22 cellular contexts compared by ENCODE assay signal in genomic region chr2:75211371-75211770, GRCh38. TPM values are rescaled to one million over a fixed set of nuclear protein-coding genes. Genes with fewer than 3 reads are reported as not detected.
A peak's percentile ranks its signal among the peaks of the same experiment; 100 is the strongest.
DNase-seq lines count a peak whose midpoint lies in the region; ATAC-seq and TF ChIP-seq lines count a peak whose summit lies in the region.
"Had no signal": no experiment of that assay in that cellular context is flagged by ENCODE, and none has a peak within 500 bp of the region (broad histone marks: within the 10 kb centered on the region; RNA-seq: fewer than 3 reads in every experiment).

No MANE protein-coding gene starts in this region.

- intact Hi-C loops in CD8-positive, alpha-beta T cell (cut with DNase I, micrococcal nuclease) = no loop called here

- H3K27ac Mint-ChIP-seq in CD4-positive, CD25-positive, alpha-beta regulatory T cell = peak overlapping the region in 1 of 3 donors; percentile 36
- H3K27ac Mint-ChIP-seq in CD8-positive, alpha-beta T cell = peak overlapping the region; percentile 0
- no peak overlapping the region for H3K27ac Mint-ChIP-seq in naive thymus-derived CD8-positive, alpha-beta T cell
- no peak overlapping the region for H3K27ac Mint-ChIP-seq in activated naive CD4-positive, alpha-beta T cell treated with anti-CD3 and anti-CD28 coated beads, Interleukin-2, amount 10 ng/mL, durations not matched to agents 7 days and 5 days
- no peak overlapping the region for H3K27ac Mint-ChIP-seq in activated T-cell treated with anti-CD3 and anti-CD28 coated beads, Interleukin-2, amount 50 U/mL, for 72 hours
- H3K27ac Mint-ChIP-seq: T-helper 1 cell treated with Interleukin-12 subunit alpha and Interleukin-12 subunit beta and Interleukin-4 antibody, amounts not matched to agents 30 μg/mL and 1 μg/mL, for 36 hours had no signal

- H3K4me3 Mint-ChIP-seq in CD4-positive, CD25-positive, alpha-beta regulatory T cell = peak overlapping the region in 3 of 4 donors; percentile 13 to 73 (median 21)
- no peak overlapping the region for H3K4me3 Mint-ChIP-seq in CD8-positive, alpha-beta T cell
- peak overlapping the region in 1 of 10 donors; percentile 34 for H3K4me3 Mint-ChIP-seq in naive thymus-derived CD8-positive, alpha-beta T cell
- H3K4me3 Mint-ChIP-seq in activated naive CD4-positive, alpha-beta T cell treated with anti-CD3 and anti-CD28 coated beads, Interleukin-2, amount 10 ng/mL, durations not matched to agents 7 days and 5 days = no peak overlapping the region
- no peak overlapping the region for H3K4me3 Mint-ChIP-seq in activated T-cell treated with anti-CD3 and anti-CD28 coated beads, Interleukin-2, amount 50 U/mL, for 72 hours
- H3K4me3 Mint-ChIP-seq: T-helper 1 cell treated with Interleukin-12 subunit alpha and Interleukin-12 subunit beta and Interleukin-4 antibody, amounts not matched to agents 30 μg/mL and 1 μg/mL, for 36 hours had no signal

- POLR2A ChIA-PET in CD8-positive, alpha-beta T cell (lab: Charles Lee) = no interaction called here
- POLR2A ChIA-PET in naive thymus-derived CD8-positive, alpha-beta T cell (lab: Charles Lee) = no interaction called here

- H3K9me3 Mint-ChIP-seq in CD4-positive, CD25-positive, alpha-beta regulatory T cell = peaks cover 0 to 7% (median 3%) of the 10 kb centered on the region in 7 donors
- peaks cover 14% of the 10 kb centered on the region for H3K9me3 Mint-ChIP-seq in CD8-positive, alpha-beta T cell
- H3K9me3 Mint-ChIP-seq in naive thymus-derived CD8-positive, alpha-beta T cell = peaks cover 0 to 41% (median 30%) of the 10 kb centered on the region in 9 donors
- H3K9me3 Mint-ChIP-seq in activated naive CD4-positive, alpha-beta T cell treated with anti-CD3 and anti-CD28 coated beads, Interleukin-2, amount 10 ng/mL, durations not matched to agents 7 days and 5 days = no peaks in the 10 kb centered on the region
- peaks cover 0 to 2% of the 10 kb centered on the region in 2 donors for H3K9me3 Mint-ChIP-seq in activated T-cell treated with anti-CD3 and anti-CD28 coated beads, Interleukin-2, amount 50 U/mL, for 72 hours
- H3K9me3 Mint-ChIP-seq: T-helper 1 cell treated with Interleukin-12 subunit alpha and Interleukin-12 subunit beta and Interleukin-4 antibody, amounts not matched to agents 30 μg/mL and 1 μg/mL, for 36 hours had no signal

- ATAC-seq in CD4-positive, CD25-positive, alpha-beta regulatory T cell (ENCODE audit: low read depth in 2 of 2) = no peak
- ATAC-seq in CD8-positive, alpha-beta T cell = no peak
- ATAC-seq in naive thymus-derived CD8-positive, alpha-beta T cell = no peak
- no peak for ATAC-seq in activated T-cell treated with anti-CD3 and anti-CD28 coated beads, Interleukin-2, amount 50 U/mL, for 72 hours (replicated peaks in 1 of 2)
- ATAC-seq: A549, Panc1 had no signal

- H3K4me3 ChIP-seq in CD4-positive, CD25-positive, alpha-beta regulatory T cell (ENCODE audit: low read depth, low read length) = peak overlapping the region; percentile 43
- H3K4me3 ChIP-seq in CD8-positive, alpha-beta T cell (ENCODE audit: low read depth, low read length) = no peak overlapping the region
- H3K4me3 ChIP-seq: A549 had no signal

- CTCF ChIA-PET in CD8-positive, alpha-beta T cell (lab: Charles Lee) = interaction anchor here (0.8 kb wide), 1 partner anchor 12 kb away, joined by 3 read pairs; the partner anchor contains the start of gene TACR1
- CTCF ChIA-PET in activated naive CD4-positive, alpha-beta T cell treated with anti-CD3 and anti-CD28 coated beads, Interleukin-2, amount 10 ng/mL, durations not matched to agents 7 days and 5 days (lab: Charles Lee) = no interaction called here

- H3K27ac ChIP-seq in CD4-positive, CD25-positive, alpha-beta regulatory T cell (ENCODE audit: insufficient read depth, low read length, poor library complexity, severe bottlenecking) = no peak overlapping the region
- H3K27ac ChIP-seq in CD8-positive, alpha-beta T cell (ENCODE audit: low read depth, low read length) = no peak overlapping the region
- H3K27ac ChIP-seq: A549, HL-60 had no signal

- H3K36me3 Mint-ChIP-seq in CD4-positive, CD25-positive, alpha-beta regulatory T cell = no peaks in the 10 kb centered on the region
- no peaks in the 10 kb centered on the region for H3K36me3 Mint-ChIP-seq in CD8-positive, alpha-beta T cell
- peaks cover 0 to 29% (median 12%) of the 10 kb centered on the region in 3 donors for H3K36me3 Mint-ChIP-seq in naive thymus-derived CD8-positive, alpha-beta T cell
- H3K36me3 Mint-ChIP-seq in activated naive CD4-positive, alpha-beta T cell treated with anti-CD3 and anti-CD28 coated beads, Interleukin-2, amount 10 ng/mL, durations not matched to agents 7 days and 5 days = no peaks in the 10 kb centered on the region
- H3K36me3 Mint-ChIP-seq in activated T-cell treated with anti-CD3 and anti-CD28 coated beads, Interleukin-2, amount 50 U/mL, for 72 hours (ENCODE audit: insufficient read depth in 2 of 2) = no peaks in the 10 kb centered on the region

- no peaks in the 10 kb centered on the region for H3K36me3 ChIP-seq in CD4-positive, CD25-positive, alpha-beta regulatory T cell (ENCODE audit: control insufficient read depth, insufficient read depth, low read length)
- H3K36me3 ChIP-seq in CD8-positive, alpha-beta T cell (ENCODE audit: insufficient read depth, low read length) = no peaks in the 10 kb centered on the region

- no peaks in the 10 kb centered on the region for H3K9me3 ChIP-seq in CD4-positive, CD25-positive, alpha-beta regulatory T cell (ENCODE audit: control insufficient read depth in 2 of 2, low read length in 2 of 2)
- no peaks in the 10 kb centered on the region for H3K9me3 ChIP-seq in CD8-positive, alpha-beta T cell (ENCODE audit: low read length)
- H3K9me3 ChIP-seq: A549 had no signal

- peak in 2 of 3 donors; percentile 16 to 26 for DNase-seq in CD4-positive, CD25-positive, alpha-beta regulatory T cell
- DNase-seq in CD8-positive, alpha-beta T cell = no peak
- peak; percentile 20 for DNase-seq in RPMI7951 (ENCODE audit: low read depth)
- DNase-seq in central memory CD4-positive, alpha-beta T cell = peak; percentile 34
- no peak for DNase-seq in naive thymus-derived CD8-positive, alpha-beta T cell
- DNase-seq in activated naive CD4-positive, alpha-beta T cell treated with anti-CD3 and anti-CD28 coated beads, Interleukin-2, amount 10 ng/mL, durations not matched to agents 7 days and 5 days = no peak
- DNase-seq in activated T-cell treated with anti-CD3 and anti-CD28 coated beads, Interleukin-2, amount 50 U/mL, for 72 hours = no peak
- DNase-seq: AML-193, C1 segment of cervical spinal cord, DMS53, HCEC 1CT, Karpas-422, MV-4-11, NCI-H2029 treated with DMSO at 0.1 percent for 48 hours, NCI-H2227 treated with DMSO at 0.1 percent for 48 hours, NCI-H526 treated with DMSO at 0.1 percent for 48 hours, SHP77 treated with DMSO at 0.1 percent for 48 hours had no signal

- H3K4me1 ChIP-seq in CD4-positive, CD25-positive, alpha-beta regulatory T cell (ENCODE audit: control insufficient read depth, insufficient read depth, low read length, poor library complexity, severe bottlenecking) = peaks cover 5% of the 10 kb centered on the region
- H3K4me1 ChIP-seq in CD8-positive, alpha-beta T cell (ENCODE audit: insufficient read depth, low read length) = no peaks in the 10 kb centered on the region
- H3K4me1 ChIP-seq: A549 had no signal

- peaks cover 3% of the 10 kb centered on the region for H3K27me3 ChIP-seq in CD4-positive, CD25-positive, alpha-beta regulatory T cell (ENCODE audit: control insufficient read depth, insufficient read depth, low read length)
- H3K27me3 ChIP-seq in CD8-positive, alpha-beta T cell (ENCODE audit: insufficient read depth, low read length) = no peaks in the 10 kb centered on the region

- TF ChIP-seq CTCF in CD8-positive, alpha-beta T cell (IDR thresholded peaks at IDR 0.05) = no peak

- peaks cover 23% of the 10 kb centered on the region for H3K27me3 Mint-ChIP-seq in CD4-positive, CD25-positive, alpha-beta regulatory T cell
- H3K27me3 Mint-ChIP-seq in CD8-positive, alpha-beta T cell (ENCODE audit: low read depth) = peaks cover 10% of the 10 kb centered on the region
- H3K27me3 Mint-ChIP-seq in naive thymus-derived CD8-positive, alpha-beta T cell = peaks cover 5 to 57% (median 15%) of the 10 kb centered on the region in 5 donors
- H3K27me3 Mint-ChIP-seq in activated naive CD4-positive, alpha-beta T cell treated with anti-CD3 and anti-CD28 coated beads, Interleukin-2, amount 10 ng/mL, durations not matched to agents 7 days and 5 days = peaks cover 7% of the 10 kb centered on the region
- H3K27me3 Mint-ChIP-seq in activated T-cell treated with anti-CD3 and anti-CD28 coated beads, Interleukin-2, amount 50 U/mL, for 72 hours (ENCODE audit: low read depth) = no peaks in the 10 kb centered on the region

- peaks cover 4 to 17% (median 10%) of the 10 kb centered on the region in 4 donors for H3K4me1 Mint-ChIP-seq in CD4-positive, CD25-positive, alpha-beta regulatory T cell
- H3K4me1 Mint-ChIP-seq in CD8-positive, alpha-beta T cell (ENCODE audit: low read depth) = peaks cover 9% of the 10 kb centered on the region
- peaks cover 4 to 9% (median 6%) of the 10 kb centered on the region in 4 donors for H3K4me1 Mint-ChIP-seq in naive thymus-derived CD8-positive, alpha-beta T cell
- peaks cover 7% of the 10 kb centered on the region for H3K4me1 Mint-ChIP-seq in activated naive CD4-positive, alpha-beta T cell treated with anti-CD3 and anti-CD28 coated beads, Interleukin-2, amount 10 ng/mL, durations not matched to agents 7 days and 5 days
- peaks cover 7% of the 10 kb centered on the region for H3K4me1 Mint-ChIP-seq in activated T-cell treated with anti-CD3 and anti-CD28 coated beads, Interleukin-2, amount 50 U/mL, for 72 hours (ENCODE audit: low read depth)

RNA-seq across cellular contexts. Expression of gene TACR1, which starts 12.1 kb away (rescaled TPM):
- total RNA-seq in CD4-positive, CD25-positive, alpha-beta regulatory T cell = not detected
- under 1 TPM in 1 of 4 donors, not detected in 3; 0.09 TPM for polyA plus RNA-seq in CD4-positive, CD25-positive, alpha-beta regulatory T cell
- under 1 TPM; 0.05 to 0.08 TPM for total RNA-seq in CD8-positive, alpha-beta T cell
- total RNA-seq in RPMI7951 (2014; rRNA removed; shearing (Covaris generic)) = not detected in 2 replicates
- not detected for total RNA-seq in naive thymus-derived CD8-positive, alpha-beta T cell
- under 1 TPM in 1 of 3 donors, not detected in 2; 0.14 TPM for polyA plus RNA-seq in naive thymus-derived CD8-positive, alpha-beta T cell
- not detected for total RNA-seq in activated T-cell treated with anti-CD3 and anti-CD28 coated beads, Interleukin-2, amount 50 U/mL, for 72 hours
- total RNA-seq: MCF 10A had no signal

Comparison
In these comparisons a context has a peak if more than half of its experiments do, and no peak if none do; other contexts are left out.
1. DNase-seq: peak in CD4-positive, CD25-positive, alpha-beta regulatory T cell (2 of 3), RPMI7951 (single experiment) and central memory CD4-positive, alpha-beta T cell (single experiment); none in CD8-positive, alpha-beta T cell (0 of 7), naive thymus-derived CD8-positive, alpha-beta T cell (0 of 10), activated naive CD4-positive, alpha-beta T cell treated with anti-CD3 and anti-CD28 coated beads, Interleukin-2, amount 10 ng/mL, durations not matched to agents 7 days and 5 days (single experiment) and activated T-cell treated with anti-CD3 and anti-CD28 coated beads, Interleukin-2, amount 50 U/mL, for 72 hours (0 of 2).
2. H3K4me3 Mint-ChIP-seq: peak in CD4-positive, CD25-positive, alpha-beta regulatory T cell (3 of 4); none in CD8-positive, alpha-beta T cell (single experiment), activated naive CD4-positive, alpha-beta T cell treated with anti-CD3 and anti-CD28 coated beads, Interleukin-2, amount 10 ng/mL, durations not matched to agents 7 days and 5 days (single experiment) and activated T-cell treated with anti-CD3 and anti-CD28 coated beads, Interleukin-2, amount 50 U/mL, for 72 hours (0 of 2).